17 cellular contexts compared by ENCODE assay signal in genomic region chr1:162153374-162153773, GRCh38.
DNase-seq lines count a peak whose midpoint lies in the region; ATAC-seq lines count a peak whose summit lies in the region.
"Had no signal": no experiment of that assay in that cellular context is flagged by ENCODE, and none has a peak within 500 bp of the region (broad histone marks: within the 10 kb centered on the region; RNA-seq: fewer than 3 reads in every experiment).

No MANE protein-coding gene starts in this region.

- no peak overlapping the region for H3K9ac ChIP-seq in BLaER1
- peak overlapping the region in 7 of 11 experiments; percentile 42 to 79 (median 70); a peak in 10 of 22 replicates for H3K9ac ChIP-seq in BLaER1 treated with 17β-estradiol and CSF1 and Interleukin-3, amounts not matched to agents 10 nM and 100 nM

- 0 out of 2 replicates have a peak overlapping the region, but pooled peaks have one; percentile 28 for H3K27ac ChIP-seq in BLaER1
- H3K27ac ChIP-seq in BLaER1 treated with 17β-estradiol and CSF1 and Interleukin-3, amounts not matched to agents 10 nM and 100 nM: peak overlapping the region in 10 of 11 experiments; percentile 63 to 98 (median 88); a peak in 19 of 22 replicates

- no peaks in the 10 kb centered on the region for H3K36me3 ChIP-seq in BLaER1
- H3K36me3 ChIP-seq in BLaER1 treated with 17β-estradiol and CSF1 and Interleukin-3, amounts not matched to agents 10 nM and 100 nM: no peaks in the 10 kb centered on the region

- no peaks in the 10 kb centered on the region for H4K20me1 ChIP-seq in BLaER1
- no peaks in the 10 kb centered on the region for H4K20me1 ChIP-seq in BLaER1 treated with 17β-estradiol and CSF1 and Interleukin-3, amounts not matched to agents 10 nM and 100 nM

- H3K27me3 ChIP-seq in BLaER1: no peaks in the 10 kb centered on the region
- H3K27me3 ChIP-seq in BLaER1 treated with 17β-estradiol and CSF1 and Interleukin-3, amounts not matched to agents 10 nM and 100 nM: no peaks in the 10 kb centered on the region

- peak; percentile 20 for DNase-seq in NCI-H69 (lab: John Stamatoyannopoulos, UW)
- no peak for DNase-seq in activated CD4-positive, alpha-beta T cell treated with anti-CD3 and anti-CD28 coated beads for 1 hour
- DNase-seq: CD4-positive, alpha-beta T cell; CD8-positive, alpha-beta memory T cell; DMS 273 treated with DMSO at 0.1 percent for 48 hours; DMS79; EL; GDM1; H9; HFFc6 had no signal

- H3K4me3 ChIP-seq in BLaER1: no peak overlapping the region
- no peak overlapping the region for H3K4me3 ChIP-seq in BLaER1 treated with 17β-estradiol and CSF1 and Interleukin-3, amounts not matched to agents 10 nM and 100 nM
- H3K4me3 ChIP-seq: GM12878, GM23338 had no signal

- ATAC-seq in GM19452 (IDR thresholded peaks at IDR 0.05; ENCODE audit: unreplicated experiment) (no peak), HG02870 (IDR thresholded peaks at IDR 0.05; ENCODE audit: unreplicated experiment) (no peak)
- ATAC-seq: GM12878, GM23338, HCT116 had no signal

- no peaks in the 10 kb centered on the region for H3K9me3 ChIP-seq in BLaER1
- peaks cover 0 to 9% (median 4%) of the 10 kb centered on the region in 11 experiments; a peak in 6 of 22 replicates for H3K9me3 ChIP-seq in BLaER1 treated with 17β-estradiol and CSF1 and Interleukin-3, amounts not matched to agents 10 nM and 100 nM (replicated peaks in 1 of 11)

- H3K4me2 ChIP-seq in BLaER1: peak overlapping the region; percentile 66
- H3K4me2 ChIP-seq in BLaER1 treated with 17β-estradiol and CSF1 and Interleukin-3, amounts not matched to agents 10 nM and 100 nM: peak overlapping the region; percentile 59 to 86 (median 78)
- H3K4me2 ChIP-seq: GM23338 had no signal

- H3K4me1 ChIP-seq in BLaER1: peaks cover 38% of the 10 kb centered on the region
- H3K4me1 ChIP-seq in BLaER1 treated with 17β-estradiol and CSF1 and Interleukin-3, amounts not matched to agents 10 nM and 100 nM: peaks cover 26 to 65% (median 40%) of the 10 kb centered on the region in 10 experiments
